In the genomic region with DNA sequence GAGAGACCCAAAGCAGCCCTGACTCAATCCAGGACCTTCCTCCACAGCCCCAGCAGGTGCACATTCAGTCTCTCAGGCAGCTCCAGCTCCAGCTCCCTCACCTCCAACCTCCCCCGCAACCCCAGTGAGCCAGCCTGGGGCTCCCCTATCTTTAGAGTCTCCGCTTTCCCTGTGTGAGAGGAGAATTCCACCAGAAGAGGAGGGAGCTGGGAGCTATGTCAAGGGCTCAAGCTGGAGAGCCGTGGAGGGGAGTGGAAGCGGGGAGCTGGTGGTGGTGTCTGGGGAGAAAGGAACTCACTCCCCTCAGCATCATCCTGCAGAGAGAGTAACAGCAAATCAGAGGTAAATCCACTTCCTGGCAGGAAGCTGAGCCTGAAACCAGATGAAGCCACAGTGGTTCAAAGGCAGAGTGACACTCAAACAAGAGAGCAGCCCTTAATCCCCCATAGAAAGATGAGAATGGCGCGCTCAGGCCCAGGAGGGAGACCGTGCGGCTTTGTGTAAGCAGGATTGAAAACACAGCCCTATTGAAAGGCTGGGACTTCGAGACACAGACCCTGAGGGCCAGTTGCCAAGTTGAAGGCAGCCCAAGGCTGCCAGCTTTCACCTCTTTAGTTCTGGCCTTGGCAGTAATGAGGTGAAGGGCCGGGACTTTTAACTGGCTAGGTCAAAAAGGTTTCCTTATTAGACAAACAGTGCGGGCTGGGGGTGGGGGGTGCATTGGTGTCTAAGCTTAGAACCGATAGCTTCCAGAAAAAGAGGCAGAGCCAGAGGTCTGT, we compare ENCODE assay signal across 11 cellular contexts. TPM values are rescaled to one million over a fixed set of nuclear protein-coding genes. Genes with fewer than 3 reads are reported as not detected.
A peak's percentile ranks its signal among the peaks of the same experiment; 100 is the strongest.
DNase-seq lines count a peak whose midpoint lies in the region; ATAC-seq, FAIRE-seq and TF ChIP-seq lines count a peak whose summit lies in the region.
"Had no signal": no experiment of that assay in that cellular context is flagged by ENCODE, and none has a peak within 500 bp of the region (broad histone marks: within the 10 kb centered on the region; RNA-seq: fewer than 3 reads in every experiment).

No MANE protein-coding gene starts in this region.

- no peak for TF ChIP-seq RAD21 in IMR-90 (IDR thresholded peaks at IDR 0.05; ENCODE audit: low read length)
- no peak for TF ChIP-seq RAD21 in H1 (IDR thresholded peaks at IDR 0.05 in 1 of 2, conservative IDR thresholded peaks at IDR 0.05 in 1 of 2; ENCODE audit: low read depth in 2 of 2, low read length in 2 of 2)

- BruUV-seq in IMR-90 (replicated peaks; lab: Mats Ljungman, UMichigan) (no TSS peak), Calu3 (replicated peaks; lab: Mats Ljungman, UMichigan) (no TSS peak)

- H3K18ac ChIP-seq in IMR-90 (ENCODE audit: low read depth, low read length) (no peak overlapping the region), H1 (ENCODE audit: extremely low read depth, low read length) (peak overlapping the region; percentile 62; the same call in 1 of the 2 replicates)

- no peak for FAIRE-seq in H1 (lab: Jason Lieb, UNC)
- FAIRE-seq: GM19239 had no signal

- H3K9me3 Mint-ChIP-seq in CD4-positive, alpha-beta memory T cell, result no peaks in the 10 kb centered on the region
- no peaks in the 10 kb centered on the region for H3K9me3 Mint-ChIP-seq in activated CD4-positive, alpha-beta T cell treated with anti-CD3 and anti-CD28 coated beads, Interleukin-2, amount 10 ng/mL, durations not matched to agents 7 days and 5 days
- H3K9me3 Mint-ChIP-seq in Calu3 (ENCODE audit: low read depth, unreplicated experiment), result no peaks in the 10 kb centered on the region

- DNase-seq in CD4-positive, alpha-beta memory T cell, result peak; percentile 53 to 60 (median 55)
- no peak for DNase-seq in IMR-90
- DNase-seq in activated CD4-positive, alpha-beta T cell treated with anti-CD3 and anti-CD28 coated beads, Interleukin-2, amount 10 ng/mL, durations not matched to agents 7 days and 5 days, result peak; percentile 72
- DNase-seq in H1 (ENCODE audit: low read depth in 1 of 2, low spot score in 2 of 2), result no peak
- DNase-seq in AG20443 (ENCODE audit: low spot score), result no peak
- DNase-seq in Calu3, result no peak
- no peak for DNase-seq in amniotic stem cell (lab: John Stamatoyannopoulos, UW)
- DNase-seq: MV-4-11 had no signal

- H4K8ac ChIP-seq in IMR-90 (ENCODE audit: low read depth in 2 of 2, low read length in 2 of 2) (no peak overlapping the region), H1 (ENCODE audit: extremely low read depth, insufficient read depth, low read length) (no peak overlapping the region)

- peak overlapping the region; percentile 90 to 97 (median 94) for H3K27ac Mint-ChIP-seq in CD4-positive, alpha-beta memory T cell
- H3K27ac Mint-ChIP-seq in activated CD4-positive, alpha-beta T cell treated with anti-CD3 and anti-CD28 coated beads, Interleukin-2, amount 10 ng/mL, durations not matched to agents 7 days and 5 days, result peak overlapping the region; percentile 94
- no peak overlapping the region for H3K27ac Mint-ChIP-seq in Calu3 (ENCODE audit: unreplicated experiment)

- no peak overlapping the region for H2AK9ac ChIP-seq in IMR-90 (replicated peaks; ENCODE audit: low read depth, low read length, poor library complexity)

- no peak for TF ChIP-seq EP300 in H1 (IDR thresholded peaks at IDR 0.05; ENCODE audit: borderline replicate concordance in 1 of 2, low read depth in 2 of 2, low read length in 2 of 2)

- TF ChIP-seq POLR2A in IMR-90 (IDR thresholded peaks at IDR 0.05; ENCODE audit: low read depth, low read length) (no peak), H1 (IDR thresholded peaks at IDR 0.05; ENCODE audit: control extremely low read depth in 1 of 2, low read depth in 2 of 2, low read length in 2 of 2) (no peak)

- CTCF ChIA-PET in CD4-positive, alpha-beta memory T cell (lab: Charles Lee; ENCODE audit: partially characterized antibody), result interaction anchor here (1.3 kb wide), 1 partner anchor 143 kb away, joined by 3 read pairs; no protein-coding TSS in a partner anchor
- CTCF ChIA-PET in IMR-90 (lab: Yijun Ruan, JAX) (no interaction called here), H1 (lab: Charles Lee; ENCODE audit: partially characterized antibody) (interaction anchor here (0.6 to 3.6 kb wide), 19 partner anchors 10 to 230 kb away, joined by 3 to 19 read pairs (median 4); a partner anchor contains a TSS), Calu3 (lab: Charles Lee) (no interaction called here)
- CTCF ChIA-PET in activated CD4-positive, alpha-beta T cell treated with anti-CD3 and anti-CD28 coated beads, Interleukin-2, amount 10 ng/mL, durations not matched to agents 7 days and 5 days (lab: Charles Lee), result interaction anchor here (1.2 to 1.4 kb wide), 4 partner anchors 9 to 129 kb away, joined by 3 to 6 read pairs (median 4); no protein-coding TSS in a partner anchor

- H3K4ac ChIP-seq in IMR-90 (ENCODE audit: low read depth, low read length) (no peak overlapping the region), H1 (replicated peaks; ENCODE audit: insufficient read length, low read depth, low read length) (peak overlapping the region; percentile 49)

- intact Hi-C loops in CD4-positive, alpha-beta memory T cell (cut with micrococcal nuclease), result loop anchor here (1.0 kb wide), 1 partner anchor 21 kb away; no protein-coding TSS in a partner anchor
- intact Hi-C loops in IMR-90 (cut with micrococcal nuclease) (no loop called here), Calu3 (cut with micrococcal nuclease; ENCODE audit: unreplicated experiment) (no loop called here)

- no peaks in the 10 kb centered on the region for H3K9me1 ChIP-seq in IMR-90 (ENCODE audit: insufficient read depth, low read length)

- H3K56ac ChIP-seq in IMR-90 (ENCODE audit: extremely low read depth, insufficient read depth, low read length), result no peak overlapping the region
- H3K56ac ChIP-seq in H1 (replicated peaks; ENCODE audit: insufficient read length, low read depth, low read length), result no peak overlapping the region

- H3K4me1 ChIP-seq in CD4-positive, alpha-beta memory T cell (ENCODE audit: insufficient read depth, low read length), result peaks cover 27% of the 10 kb centered on the region
- no peaks in the 10 kb centered on the region for H3K4me1 ChIP-seq in IMR-90 (ENCODE audit: control insufficient read depth, insufficient read depth, low read length)
- H3K4me1 ChIP-seq in H1 (replicated peaks in 1 of 4; ENCODE audit: control insufficient read depth in 3 of 4, insufficient read depth in 4 of 4, low read length in 3 of 4), result peaks cover 24 to 43% (median 34%) of the 10 kb centered on the region in 4 experiments

- dilution Hi-C loops in IMR-90 (cut with HindIII; ENCODE audit: low sequenced_read_pairs, unreplicated experiment), result no loop called here

- peak overlapping the region; percentile 64; the same call in 1 of the 2 replicates for H2BK12ac ChIP-seq in H1 (ENCODE audit: low read depth, low read length)

- H3K27me3 Mint-ChIP-seq in CD4-positive, alpha-beta memory T cell, result no peaks in the 10 kb centered on the region
- H3K27me3 Mint-ChIP-seq in activated CD4-positive, alpha-beta T cell treated with anti-CD3 and anti-CD28 coated beads, Interleukin-2, amount 10 ng/mL, durations not matched to agents 7 days and 5 days, result no peaks in the 10 kb centered on the region
- no peaks in the 10 kb centered on the region for H3K27me3 Mint-ChIP-seq in Calu3 (ENCODE audit: unreplicated experiment)

- H2AK5ac ChIP-seq in IMR-90 (ENCODE audit: low read depth, low read length), result no peak overlapping the region
- no peak overlapping the region; the same call in 1 of the 2 replicates for H2AK5ac ChIP-seq in H1 (ENCODE audit: low read depth, low read length)

- H3K23ac ChIP-seq in IMR-90 (ENCODE audit: low read depth, low read length), result no peak overlapping the region
- H3K23ac ChIP-seq in H1 (ENCODE audit: insufficient read length), result no peak overlapping the region

- no peak overlapping the region for H2BK120ac ChIP-seq in IMR-90 (ENCODE audit: low read depth, low read length)
- H2BK120ac ChIP-seq in H1 (replicated peaks; ENCODE audit: low read depth, low read length), result peak overlapping the region; percentile 24

- no peaks in the 10 kb centered on the region for H3K27me3 ChIP-seq in CD4-positive, alpha-beta memory T cell (ENCODE audit: insufficient read depth, low read length)
- peaks cover 22% of the 10 kb centered on the region for H3K27me3 ChIP-seq in IMR-90 (ENCODE audit: control insufficient read depth, insufficient read depth, low read length)
- no peaks in the 10 kb centered on the region; a peak in 1 of 7 replicates for H3K27me3 ChIP-seq in H1 (replicated peaks in 1 of 4; ENCODE audit: control insufficient read depth in 3 of 4, extremely low read depth in 1 of 4, insufficient read depth in 3 of 4, low read length in 3 of 4)

- H3K9ac ChIP-seq in IMR-90 (ENCODE audit: low read depth, low read length), result no peak overlapping the region
- no peak overlapping the region for H3K9ac ChIP-seq in H1 (replicated peaks in 1 of 4; ENCODE audit: extremely low read depth in 1 of 4, low read depth in 3 of 4, low read length in 3 of 4)

- TF ChIP-seq CTCF in IMR-90 (conservative IDR thresholded peaks at IDR 0.05; ENCODE audit: low read depth, low read length), result no peak
- no peak for TF ChIP-seq CTCF in H1 (IDR thresholded peaks at IDR 0.05; ENCODE audit: control extremely low read depth in 1 of 3, insufficient read depth in 1 of 3, low read depth in 1 of 3, low read length in 3 of 3)
- no peak for TF ChIP-seq CTCF in Calu3 (IDR thresholded peaks at IDR 0.05; ENCODE audit: unreplicated experiment)

- H3K4me2 ChIP-seq in IMR-90 (ENCODE audit: low read depth, low read length), result no peak overlapping the region
- peak overlapping the region in 1 of 2 experiments; percentile 9; a peak in 2 of 4 replicates for H3K4me2 ChIP-seq in H1 (ENCODE audit: insufficient read depth in 1 of 2, low read depth in 2 of 2, low read length in 2 of 2)

- no CpG with 5 or more reads among the region's 12 CpGs for WGBS in IMR-90 (ENCODE audit: extremely low coverage in 2 of 2, insufficient read length in 1 of 2), 2 experiments
- WGBS in H1 (ENCODE audit: extremely low coverage in 1 of 2, insufficient coverage in 1 of 2, insufficient read length in 1 of 2, insufficient replicate concordance in 2 of 2, low coverage in 1 of 2, low lambda C conversion rate in 2 of 2, missing lambda C conversion rate in 1 of 2), 2 experiments, result 75% methylated on average over 12 of the region's 12 CpGs; no CpG with 5 or more reads in 1 of the 2 experiments

- ATAC-seq in IMR-90 (ENCODE audit: low read depth), result no peak
- no peak for ATAC-seq in GM18502 (IDR thresholded peaks at IDR 0.05; ENCODE audit: poor library complexity, unreplicated experiment)

- POLR2A ChIA-PET in CD4-positive, alpha-beta memory T cell (lab: Charles Lee; ENCODE audit: partially characterized antibody), result interaction anchor here (1.1 to 2.7 kb wide), 5 partner anchors 11 to 197 kb away, joined by 3 to 23 read pairs (median 6); a partner anchor contains a TSS
- POLR2A ChIA-PET in IMR-90 (lab: Charles Lee; ENCODE audit: unreplicated experiment), result no interaction called here
- POLR2A ChIA-PET in activated CD4-positive, alpha-beta T cell treated with anti-CD3 and anti-CD28 coated beads, Interleukin-2, amount 10 ng/mL, durations not matched to agents 7 days and 5 days (lab: Charles Lee), result interaction anchor here (0.6 to 1.1 kb wide), 3 partner anchors 12 to 197 kb away, joined by 4 to 8 read pairs (median 5); no protein-coding TSS in a partner anchor
- POLR2A ChIA-PET in H1 (lab: Charles Lee; ENCODE audit: partially characterized antibody), result interaction anchor here (0.8 to 1.3 kb wide), 5 partner anchors 21 to 127 kb away, joined by 3 to 4 read pairs (median 4); a partner anchor contains a TSS

- H3K14ac ChIP-seq in IMR-90 (replicated peaks; ENCODE audit: low read depth, low read length), result no peak overlapping the region
- H3K14ac ChIP-seq in H1 (ENCODE audit: insufficient read length), result no peak overlapping the region

- H3K79me2 ChIP-seq in H1 (ENCODE audit: control insufficient read depth in 1 of 2, insufficient read depth in 2 of 2, low read length in 2 of 2), result no peaks in the 10 kb centered on the region

- no peaks in the 10 kb centered on the region for H3K36me3 Mint-ChIP-seq in CD4-positive, alpha-beta memory T cell
- no peaks in the 10 kb centered on the region for H3K36me3 Mint-ChIP-seq in activated CD4-positive, alpha-beta T cell treated with anti-CD3 and anti-CD28 coated beads, Interleukin-2, amount 10 ng/mL, durations not matched to agents 7 days and 5 days (ENCODE audit: low read depth)
- H3K36me3 Mint-ChIP-seq in Calu3 (ENCODE audit: insufficient read depth, unreplicated experiment), result no peaks in the 10 kb centered on the region

- H4K5ac ChIP-seq in IMR-90 (ENCODE audit: low read depth, low read length), result no peak overlapping the region
- H4K5ac ChIP-seq in H1 (ENCODE audit: insufficient read length, low read depth, low read length), result no peak overlapping the region

- peak overlapping the region in 1 of 2 donors; percentile 15 for H3K4me3 ChIP-seq in CD4-positive, alpha-beta memory T cell (ENCODE audit: low read length in 2 of 2)
- H3K4me3 ChIP-seq in IMR-90 (ENCODE audit: insufficient read depth, low read depth, low read length) (no peak overlapping the region), H1 (ENCODE audit: extremely low read depth in 1 of 4, insufficient read depth in 2 of 4, low read depth in 3 of 4, low read length in 4 of 4) (no peak overlapping the region)

- H4K20me1 ChIP-seq in IMR-90 (ENCODE audit: insufficient read depth, low read length) (no peaks in the 10 kb centered on the region), H1 (replicated peaks in 1 of 2; ENCODE audit: control insufficient read depth in 1 of 2, insufficient read depth in 2 of 2, low read length in 2 of 2) (no peaks in the 10 kb centered on the region)

- H2BK5ac ChIP-seq in IMR-90 (ENCODE audit: low read depth, low read length, poor library complexity, severe bottlenecking) (no peak overlapping the region), H1 (ENCODE audit: low read depth, low read length) (no peak overlapping the region)

- H2BK15ac ChIP-seq in IMR-90 (ENCODE audit: low read depth, low read length), result no peak overlapping the region
- peak overlapping the region; percentile 93; the same call in 1 of the 2 replicates for H2BK15ac ChIP-seq in H1 (ENCODE audit: low read length)

- H2AFZ ChIP-seq in IMR-90 (replicated peaks; ENCODE audit: low read length, poor library complexity) (peak overlapping the region; percentile 45), H1 (ENCODE audit: low read length) (0 out of 2 replicates have a peak overlapping the region, but pooled peaks have one; percentile 16)

- in situ Hi-C loops in IMR-90 (cut with MboI; ENCODE audit: low sequenced_read_pairs), result no loop called here

- no peak overlapping the region for H2BK20ac ChIP-seq in IMR-90 (ENCODE audit: low read depth, low read length)
- H2BK20ac ChIP-seq in H1 (ENCODE audit: low read length), result peak overlapping the region; percentile 90; the same call in 1 of the 2 replicates

- H3K23me2 ChIP-seq in H1 (ENCODE audit: low read depth, low read length), result no peaks in the 10 kb centered on the region

- H3K79me1 ChIP-seq in IMR-90 (ENCODE audit: low read depth in 1 of 2, low read length in 2 of 2) (no peaks in the 10 kb centered on the region), H1 (ENCODE audit: low read depth, low read length) (no peaks in the 10 kb centered on the region)

- H3K4me1 Mint-ChIP-seq in CD4-positive, alpha-beta memory T cell, result peaks cover 13 to 28% (median 18%) of the 10 kb centered on the region in 4 donors
- H3K4me1 Mint-ChIP-seq in activated CD4-positive, alpha-beta T cell treated with anti-CD3 and anti-CD28 coated beads, Interleukin-2, amount 10 ng/mL, durations not matched to agents 7 days and 5 days, result peaks cover 22% of the 10 kb centered on the region
- peaks cover 20% of the 10 kb centered on the region for H3K4me1 Mint-ChIP-seq in Calu3 (ENCODE audit: low read depth, unreplicated experiment)

- H3K9me3 ChIP-seq in CD4-positive, alpha-beta memory T cell (ENCODE audit: control insufficient read depth in 1 of 2, low read length in 2 of 2), result no peaks in the 10 kb centered on the region
- no peaks in the 10 kb centered on the region for H3K9me3 ChIP-seq in IMR-90 (ENCODE audit: control insufficient read depth, insufficient read depth, low read length)
- no peaks in the 10 kb centered on the region for H3K9me3 ChIP-seq in H1 (ENCODE audit: insufficient read depth in 2 of 2, low read depth in 1 of 2, low read length in 1 of 2)
- H3K9me3 ChIP-seq: neutrophil had no signal

- H3K27ac ChIP-seq in CD4-positive, alpha-beta memory T cell (ENCODE audit: low read depth, low read length), result peak overlapping the region; percentile 38
- H3K27ac ChIP-seq in IMR-90 (ENCODE audit: insufficient read depth, low read length) (no peak overlapping the region), H1 (ENCODE audit: low read depth, low read length) (no peak overlapping the region)
- H3K27ac ChIP-seq: neutrophil had no signal

- no peak overlapping the region for H4K91ac ChIP-seq in IMR-90 (ENCODE audit: insufficient read depth, low read depth, low read length)
- peak overlapping the region; percentile 46 for H4K91ac ChIP-seq in H1 (replicated peaks; ENCODE audit: insufficient read length, low read length)

- H3K4me3 Mint-ChIP-seq in CD4-positive, alpha-beta memory T cell, result peak overlapping the region in 7 of 8 donors; percentile 59 to 88 (median 81)
- H3K4me3 Mint-ChIP-seq in activated CD4-positive, alpha-beta T cell treated with anti-CD3 and anti-CD28 coated beads, Interleukin-2, amount 10 ng/mL, durations not matched to agents 7 days and 5 days, result peak overlapping the region; percentile 51
- no peak overlapping the region for H3K4me3 Mint-ChIP-seq in Calu3 (ENCODE audit: low read depth, unreplicated experiment)

- H3K36me3 ChIP-seq in CD4-positive, alpha-beta memory T cell (ENCODE audit: insufficient read depth, low read length), result no peaks in the 10 kb centered on the region
- H3K36me3 ChIP-seq in IMR-90 (ENCODE audit: control insufficient read depth, insufficient read depth, low read length), result no peaks in the 10 kb centered on the region
- H3K36me3 ChIP-seq in H1 (ENCODE audit: control insufficient read depth in 2 of 4, insufficient read depth in 4 of 4, low read length in 3 of 4), result no peaks in the 10 kb centered on the region
- H3K36me3 ChIP-seq: neutrophil had no signal

RNA-seq across cellular contexts. Expression of a gene that starts 21.4 kb away (rescaled TPM):
- 1 to 10 TPM; 2.7 to 3.1 TPM for total RNA-seq in CD4-positive, alpha-beta memory T cell
- under 1 TPM; 0.03 to 0.54 TPM for polyA plus RNA-seq in CD4-positive, alpha-beta memory T cell
- 2.2 and 3.8 TPM in 2 replicates for total RNA-seq in IMR-90 (2012; rRNA removed)
- polyA plus RNA-seq in IMR-90 (2012; rRNA removed), result 1.2 and 1.4 TPM in 2 replicates
- polyA plus RNA-seq in IMR-90 (2012; cell fraction: cytosol; rRNA removed), result 0.74 and 1.0 TPM in 2 replicates
- 0.65 and 2.6 TPM in 2 replicates for polyA plus RNA-seq in IMR-90 (2012; cell fraction: nucleus; rRNA removed; ENCODE audit: low replicate concordance)
- total RNA-seq in activated CD4-positive, alpha-beta T cell treated with anti-CD3 and anti-CD28 coated beads, Interleukin-2, amount 10 ng/mL, durations not matched to agents 7 days and 5 days, result 1 to 10 TPM; 2.6 to 3.4 TPM
- 32.5 and 32.9 TPM in 2 replicates for total RNA-seq in H1 (2021; fragmentation: NEBNext Ultra II Directional; extraction: Animal tissue kit (Norgen Biotek cat#: 25700))
- 11.0 and 11.5 TPM in 2 replicates for polyA plus RNA-seq in H1 (2011; rRNA removed)
- 9.9 TPM for polyA plus RNA-seq in H1 (2011; cell fraction: cytosol; rRNA removed)
- 17.0 TPM for polyA plus RNA-seq in H1 (2011; cell fraction: nucleus; rRNA removed)
- 8.7 to 16.6 TPM (median 13.3 TPM) in 4 replicates for polyA plus RNA-seq in H1 (2012, experiment 1 of 2)
- polyA plus RNA-seq in H1 (2012, experiment 2 of 2), result 1.1 TPM
- 13.0 TPM for polyA plus RNA-seq in H1 (2013, experiment 1 of 2)
- polyA plus RNA-seq in H1 (2013, experiment 2 of 2), result 14.4 TPM
- polyA minus RNA-seq in H1 (2011; rRNA and poly(A)+ RNA removed), result 38.4 and 52.2 TPM in 2 replicates
- polyA minus RNA-seq in H1 (2011; cell fraction: cytosol; rRNA and poly(A)+ RNA removed), result 25.5 TPM
- polyA minus RNA-seq in H1 (2011; cell fraction: nucleus; rRNA and poly(A)+ RNA removed), result 43.3 TPM
- total RNA-seq in Calu3 (2022), result 10.6 and 14.8 TPM in 2 replicates

Comparison
In these comparisons a context has a peak if more than half of its experiments do, and no peak if none do; other contexts are left out.
1. DNase-seq: peak in CD4-positive, alpha-beta memory T cell (5 of 5) and activated CD4-positive, alpha-beta T cell treated with anti-CD3 and anti-CD28 coated beads, Interleukin-2, amount 10 ng/mL, durations not matched to agents 7 days and 5 days (single experiment); none in IMR-90 (single experiment), H1 (0 of 2), AG20443 (single experiment), Calu3 (single experiment) and amniotic stem cell (single experiment).
2. CTCF ChIA-PET loops: an anchor here in CD4-positive, alpha-beta memory T cell (1.3 kb wide), activated CD4-positive, alpha-beta T cell treated with anti-CD3 and anti-CD28 coated beads, Interleukin-2, amount 10 ng/mL, durations not matched to agents 7 days and 5 days (1.2 to 1.4 kb wide) and H1 (0.6 to 3.6 kb wide); none called in IMR-90 and Calu3.